In the genomic region with DNA sequence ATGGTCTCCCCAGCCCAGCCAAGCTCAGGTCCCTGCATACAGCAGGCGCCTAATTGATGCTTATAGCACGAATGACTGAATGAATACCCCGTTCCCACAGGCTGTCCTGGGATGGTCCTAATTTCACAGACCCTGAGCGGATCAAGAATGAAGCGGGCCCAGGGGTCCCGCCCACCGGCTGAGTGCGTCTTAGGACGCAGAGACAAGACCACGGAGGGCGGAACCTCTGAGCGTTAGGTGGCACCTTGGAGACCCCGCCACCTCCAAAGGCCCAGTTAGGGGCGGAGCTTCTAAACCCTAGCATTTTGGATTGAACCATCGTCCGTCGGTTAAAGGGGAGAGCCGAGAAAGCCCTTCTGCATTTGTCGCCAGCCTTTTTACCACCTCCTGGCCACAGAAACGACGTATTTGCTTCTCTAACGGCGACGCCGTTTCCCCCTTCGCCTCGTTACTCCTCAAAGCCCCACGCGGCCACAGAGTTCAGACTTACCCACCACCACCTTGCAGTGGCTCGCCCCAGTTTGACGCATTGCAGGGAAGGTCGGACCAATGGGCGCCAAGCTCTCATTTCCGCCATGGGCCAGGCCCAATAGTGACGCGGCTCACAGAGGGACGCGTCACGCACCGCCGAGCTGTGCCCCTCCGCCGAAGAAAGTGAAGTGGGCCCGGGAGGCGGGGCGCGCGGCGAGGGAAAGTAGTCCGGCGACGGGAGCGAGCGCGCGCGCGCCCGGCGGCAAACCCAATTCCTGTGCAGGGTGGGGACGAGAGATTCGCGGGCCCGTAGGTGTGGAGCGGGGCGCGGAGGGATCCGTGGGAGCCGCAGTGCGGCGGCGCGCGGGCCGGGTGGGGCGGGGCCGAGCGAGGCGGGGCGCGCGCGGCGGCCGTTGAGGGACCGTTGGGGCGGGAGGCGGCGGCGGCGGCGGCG, we compare ENCODE assay signal across 8 cellular contexts. TPM values are rescaled to one million over a fixed set of nuclear protein-coding genes. Genes with fewer than 3 reads are reported as not detected.
DNase-seq lines count a peak whose midpoint lies in the region; ATAC-seq and TF ChIP-seq lines count a peak whose summit lies in the region.

No MANE protein-coding gene starts in this region.

- POLR2A ChIA-PET in activated CD4-positive, alpha-beta memory T cell treated with anti-CD3 and anti-CD28 coated beads for 36 hours (lab: Charles Lee), result interaction anchor here (0.6 to 4.1 kb wide), 13 partner anchors 9 to 184 kb away, joined by 3 to 50 read pairs (median 4); partner anchors contain the start of genes DACT3 and FKRP

- CTCF ChIA-PET in activated CD4-positive, alpha-beta memory T cell treated with anti-CD3 and anti-CD28 coated beads for 36 hours (lab: Charles Lee), result interaction anchor here (0.6 to 4.2 kb wide), 12 partner anchors 11 to 253 kb away, joined by 3 to 40 read pairs (median 7); partner anchors contain the start of gene DACT3

- H3K9me3 Mint-ChIP-seq in activated CD4-positive, alpha-beta memory T cell treated with anti-CD3 and anti-CD28 coated beads for 36 hours, result peaks cover 10% of the 10 kb centered on the region

- H3K4me1 Mint-ChIP-seq in activated CD4-positive, alpha-beta memory T cell treated with anti-CD3 and anti-CD28 coated beads for 36 hours (ENCODE audit: low read depth), result peaks cover 27% of the 10 kb centered on the region

- ATAC-seq in GM19395 (IDR thresholded peaks at IDR 0.05; ENCODE audit: unreplicated experiment) (peak; percentile 85), HG03558 (IDR thresholded peaks at IDR 0.05; ENCODE audit: extremely low read depth, unreplicated experiment) (peak; percentile 57)

- 0% methylated on average over 75 of the region's 93 CpGs for WGBS in lower leg skin, 2 donors

- DNase-seq in CD1c-positive myeloid dendritic cell (ENCODE audit: extremely low spot score) (peak; percentile 99), NCI-H748 (lab: John Stamatoyannopoulos, UW; ENCODE audit: unreplicated experiment) (peak; percentile 99), ecto neural progenitor cell (ENCODE audit: low spot score) (peak; percentile 98), lower leg skin (ENCODE audit: low spot score in 2 of 2) (peak; percentile 97 to 100)
- peak; percentile 97 for DNase-seq in activated CD4-positive, alpha-beta memory T cell treated with anti-CD3 and anti-CD28 coated beads for 36 hours
- DNase-seq in stimulated activated CD4-positive, alpha-beta T cell treated with anti-CD3 and anti-CD28 coated beads, Interleukin-4, amount 100 ng/mL, for 4 hours, result peak; percentile 95 to 97

- H3K36me3 Mint-ChIP-seq in activated CD4-positive, alpha-beta memory T cell treated with anti-CD3 and anti-CD28 coated beads for 36 hours, result peaks cover 19% of the 10 kb centered on the region

- H3K4me3 Mint-ChIP-seq in activated CD4-positive, alpha-beta memory T cell treated with anti-CD3 and anti-CD28 coated beads for 36 hours, result peak overlapping the region; percentile 95

- peak overlapping the region; percentile 100 for H3K27ac Mint-ChIP-seq in activated CD4-positive, alpha-beta memory T cell treated with anti-CD3 and anti-CD28 coated beads for 36 hours

- intact Hi-C loops in activated CD4-positive, alpha-beta memory T cell treated with anti-CD3 and anti-CD28 coated beads for 36 hours (cut with micrococcal nuclease), result loop anchor here (1.0 to 5.0 kb wide), 4 partner anchors 34 to 116 kb away; partner anchors contain the start of gene PRKD2
- intact Hi-C loops in lower leg skin (cut with DNase I; ENCODE audit: low total_unique reads), result no loop called here

- H3K4me3 ChIP-seq in lower leg skin (ENCODE audit: low read depth, poor library complexity, severe bottlenecking), result peak overlapping the region; percentile 97

- no peak for TF ChIP-seq POLR2A in lower leg skin (IDR thresholded peaks at IDR 0.05)

- H3K27me3 Mint-ChIP-seq in activated CD4-positive, alpha-beta memory T cell treated with anti-CD3 and anti-CD28 coated beads for 36 hours, result no peaks in the 10 kb centered on the region

- peak in 1 of 3 donors; percentile 55 for TF ChIP-seq CTCF in lower leg skin (IDR thresholded peaks at IDR 0.05)

RNA-seq across cellular contexts. Expression of gene CALM3, which starts 0.5 kb away (rescaled TPM):
- 100 to 1,000 TPM; 410 to 425 TPM for total RNA-seq in activated CD4-positive, alpha-beta memory T cell treated with anti-CD3 and anti-CD28 coated beads for 36 hours
- total RNA-seq in lower leg skin, result 10 to 100 TPM; 54.6 to 72.8 (median 63.1) TPM

RNA-seq across cellular contexts. Expression of gene PTGIR, which starts 24.2 kb away (rescaled TPM):
- 10 to 100 TPM; 22.6 to 24.6 TPM for total RNA-seq in activated CD4-positive, alpha-beta memory T cell treated with anti-CD3 and anti-CD28 coated beads for 36 hours
- 1 to 10 TPM in 2 of 4 donors, under 1 TPM in 2; 0.51 to 3.6 (median 2.1) TPM for total RNA-seq in lower leg skin

RNA-seq across cellular contexts. Expression of gene GNG8, which starts 35.3 kb away (rescaled TPM):
- 1 to 10 TPM; 9.5 TPM for total RNA-seq in activated CD4-positive, alpha-beta memory T cell treated with anti-CD3 and anti-CD28 coated beads for 36 hours
- total RNA-seq in lower leg skin, result not detected

Comparison
In these comparisons a context has a peak if more than half of its experiments do, and no peak if none do; other contexts are left out.
1. Peak in every context shown above with its lines: DNase-seq, ATAC-seq and H3K4me3 ChIP-seq.
2. RNA of gene CALM3, which starts 0.5 kb away (total RNA-seq): 410 to 425 TPM in activated CD4-positive, alpha-beta memory T cell treated with anti-CD3 and anti-CD28 coated beads for 36 hours; 54.6 to 72.8 TPM in lower leg skin; every median in the first group is over 4 times any median in the second.
3. RNA of gene PTGIR, which starts 24.2 kb away (total RNA-seq): 22.6 to 24.6 TPM in activated CD4-positive, alpha-beta memory T cell treated with anti-CD3 and anti-CD28 coated beads for 36 hours; 0.51 to 3.6 TPM in lower leg skin; every median in the first group is over 4 times any median in the second.
4. RNA of gene GNG8, which starts 35.3 kb away (total RNA-seq): 9.5 TPM in activated CD4-positive, alpha-beta memory T cell treated with anti-CD3 and anti-CD28 coated beads for 36 hours; not detected in lower leg skin; every median in the first group is over 10 times any median in the second.